Comparison of ENCODE assay signal across 2 cellular contexts in genomic region chr10:15651175-15651574, GRCh38.
TF ChIP-seq lines count a peak whose summit lies in the region.

No MANE protein-coding gene starts in this region.

TF ChIP-seq in IMR-90, 13 proteins besides CTCF, POLR2A, EP300 and RAD21:
- no peak for TF ChIP-seq RCOR1 (IDR thresholded peaks at IDR 0.05; ENCODE audit: insufficient replicate concordance, low read length)
TF ChIP-seq in IMR-90: peak in this region for 0.

TF ChIP-seq in K562, 482 proteins besides CTCF, POLR2A, EP300 and RAD21:
- TF ChIP-seq, protein P1, sequence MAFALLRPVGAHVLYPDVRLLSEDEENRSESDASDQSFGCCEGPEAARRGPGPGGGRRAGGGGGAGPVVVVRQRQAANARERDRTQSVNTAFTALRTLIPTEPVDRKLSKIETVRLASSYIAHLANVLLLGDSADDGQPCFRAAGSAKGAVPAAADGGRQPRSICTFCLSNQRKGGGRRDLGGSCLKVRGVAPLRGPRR (CRISPR knock-in tag; IDR thresholded peaks at IDR 0.05), result no peak
- no peak for TF ChIP-seq NR4A1 (CRISPR knock-in tag; IDR thresholded peaks at IDR 0.05)
- no peak for TF ChIP-seq NR4A1 (tag; IDR thresholded peaks at IDR 0.05)
- TF ChIP-seq NEUROD1 (IDR thresholded peaks at IDR 0.05; ENCODE audit: borderline replicate concordance, low read depth, low read length, partially characterized antibody), result no peak
- TF ChIP-seq ZNF507 (tag; conservative IDR thresholded peaks at IDR 0.05), result no peak
- TF ChIP-seq, protein P2, sequence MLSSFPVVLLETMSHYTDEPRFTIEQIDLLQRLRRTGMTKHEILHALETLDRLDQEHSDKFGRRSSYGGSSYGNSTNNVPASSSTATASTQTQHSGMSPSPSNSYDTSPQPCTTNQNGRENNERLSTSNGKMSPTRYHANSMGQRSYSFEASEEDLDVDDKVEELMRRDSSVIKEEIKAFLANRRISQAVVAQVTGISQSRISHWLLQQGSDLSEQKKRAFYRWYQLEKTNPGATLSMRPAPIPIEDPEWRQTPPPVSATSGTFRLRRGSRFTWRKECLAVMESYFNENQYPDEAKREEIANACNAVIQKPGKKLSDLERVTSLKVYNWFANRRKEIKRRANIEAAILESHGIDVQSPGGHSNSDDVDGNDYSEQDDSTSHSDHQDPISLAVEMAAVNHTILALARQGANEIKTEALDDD (IDR thresholded peaks at IDR 0.05), result 0 out of 2 replicates have a peak, but pooled peaks have one; percentile 31
- no peak for TF ChIP-seq U2AF2 (optimal IDR thresholded peaks at IDR 0.05; ENCODE audit: low read depth, low read length)
- peak; percentile 76 for TF ChIP-seq ZNF311 (CRISPR knock-in tag; IDR thresholded peaks at IDR 0.05)
- TF ChIP-seq ZNF282 (CRISPR knock-in tag; IDR thresholded peaks at IDR 0.05), result no peak
- peak; percentile 30; the same call in 1 of the 2 replicates for TF ChIP-seq SMARCA4 (IDR thresholded peaks at IDR 0.05)
- TF ChIP-seq, protein P3, sequence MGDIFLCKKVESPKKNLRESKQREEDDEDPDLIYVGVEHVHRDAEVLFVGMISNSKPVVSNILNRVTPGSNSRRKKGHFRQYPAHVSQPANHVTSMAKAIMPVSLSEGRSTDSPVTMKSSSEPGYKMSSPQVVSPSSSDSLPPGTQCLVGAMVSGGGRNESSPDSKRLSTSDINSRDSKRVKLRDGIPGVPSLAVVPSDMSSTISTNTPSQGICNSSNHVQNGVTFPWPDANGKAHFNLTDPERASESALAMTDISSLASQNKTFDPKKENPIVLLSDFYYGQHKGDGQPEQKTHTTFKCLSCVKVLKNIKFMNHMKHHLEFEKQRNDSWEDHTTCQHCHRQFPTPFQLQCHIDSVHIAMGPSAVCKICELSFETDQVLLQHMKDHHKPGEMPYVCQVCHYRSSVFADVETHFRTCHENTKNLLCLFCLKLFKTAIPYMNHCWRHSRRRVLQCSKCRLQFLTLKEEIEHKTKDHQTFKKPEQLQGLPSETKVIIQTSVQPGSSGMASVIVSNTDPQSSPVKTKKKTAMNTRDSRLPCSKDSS (IDR thresholded peaks at IDR 0.05; ENCODE audit: low read depth, partially characterized antibody), result no peak
- no peak for TF ChIP-seq HOMEZ (CRISPR knock-in tag; IDR thresholded peaks at IDR 0.05)
- no peak for TF ChIP-seq ZBTB8A (IDR thresholded peaks at IDR 0.05; ENCODE audit: partially characterized antibody)
- TF ChIP-seq ESRRB (CRISPR knock-in tag; IDR thresholded peaks at IDR 0.05; ENCODE audit: borderline replicate concordance), result no peak
- 0 out of 2 replicates have a peak, but pooled peaks have one; percentile 31 for TF ChIP-seq ZNF766 (CRISPR knock-in tag; conservative IDR thresholded peaks at IDR 0.05)
- TF ChIP-seq ZC3H4 (CRISPR knock-in tag; IDR thresholded peaks at IDR 0.05; ENCODE audit: borderline replicate concordance), result no peak
- TF ChIP-seq, protein P4, sequence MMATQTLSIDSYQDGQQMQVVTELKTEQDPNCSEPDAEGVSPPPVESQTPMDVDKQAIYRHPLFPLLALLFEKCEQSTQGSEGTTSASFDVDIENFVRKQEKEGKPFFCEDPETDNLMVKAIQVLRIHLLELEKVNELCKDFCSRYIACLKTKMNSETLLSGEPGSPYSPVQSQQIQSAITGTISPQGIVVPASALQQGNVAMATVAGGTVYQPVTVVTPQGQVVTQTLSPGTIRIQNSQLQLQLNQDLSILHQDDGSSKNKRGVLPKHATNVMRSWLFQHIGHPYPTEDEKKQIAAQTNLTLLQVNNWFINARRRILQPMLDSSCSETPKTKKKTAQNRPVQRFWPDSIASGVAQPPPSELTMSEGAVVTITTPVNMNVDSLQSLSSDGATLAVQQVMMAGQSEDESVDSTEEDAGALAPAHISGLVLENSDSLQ (IDR thresholded peaks at IDR 0.05), result peak; percentile 35; the same call in 1 of the 2 replicates
- TF ChIP-seq, protein P5, sequence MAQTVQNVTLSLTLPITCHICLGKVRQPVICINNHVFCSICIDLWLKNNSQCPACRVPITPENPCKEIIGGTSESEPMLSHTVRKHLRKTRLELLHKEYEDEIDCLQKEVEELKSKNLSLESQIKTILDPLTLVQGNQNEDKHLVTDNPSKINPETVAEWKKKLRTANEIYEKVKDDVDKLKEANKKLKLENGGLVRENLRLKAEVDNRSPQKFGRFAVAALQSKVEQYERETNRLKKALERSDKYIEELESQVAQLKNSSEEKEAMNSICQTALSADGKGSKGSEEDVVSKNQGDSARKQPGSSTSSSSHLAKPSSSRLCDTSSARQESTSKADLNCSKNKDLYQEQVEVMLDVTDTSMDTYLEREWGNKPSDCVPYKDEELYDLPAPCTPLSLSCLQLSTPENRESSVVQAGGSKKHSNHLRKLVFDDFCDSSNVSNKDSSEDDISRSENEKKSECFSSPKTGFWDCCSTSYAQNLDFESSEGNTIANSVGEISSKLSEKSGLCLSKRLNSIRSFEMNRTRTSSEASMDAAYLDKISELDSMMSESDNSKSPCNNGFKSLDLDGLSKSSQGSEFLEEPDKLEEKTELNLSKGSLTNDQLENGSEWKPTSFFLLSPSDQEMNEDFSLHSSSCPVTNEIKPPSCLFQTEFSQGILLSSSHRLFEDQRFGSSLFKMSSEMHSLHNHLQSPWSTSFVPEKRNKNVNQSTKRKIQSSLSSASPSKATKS (CRISPR knock-in tag; IDR thresholded peaks at IDR 0.05), result no peak
- no peak for TF ChIP-seq ERF (CRISPR knock-in tag; IDR thresholded peaks at IDR 0.05)
- peak; percentile 24; the same call in 1 of the 2 replicates for TF ChIP-seq TCF3 (CRISPR knock-in tag; IDR thresholded peaks at IDR 0.05)
- TF ChIP-seq KDM2B (CRISPR knock-in tag; IDR thresholded peaks at IDR 0.05), result no peak
- TF ChIP-seq ZKSCAN8 (CRISPR knock-in tag; IDR thresholded peaks at IDR 0.05), result 0 out of 2 replicates have a peak, but pooled peaks have one; percentile 23
- peak; percentile 83 to 84 for TF ChIP-seq FOXK2 (conservative IDR thresholded peaks at IDR 0.05 in 1 of 2, IDR thresholded peaks at IDR 0.05 in 1 of 2; ENCODE audit: low read depth in 2 of 2)
- TF ChIP-seq MCM7 (IDR thresholded peaks at IDR 0.05), result no peak
- no peak for TF ChIP-seq ZC3H8 (IDR thresholded peaks at IDR 0.05)
- peak; percentile 26; the same call in 1 of the 2 replicates for TF ChIP-seq ARID1B (IDR thresholded peaks at IDR 0.05)
- 0 out of 2 replicates have a peak, but pooled peaks have one; percentile 50 for TF ChIP-seq POLR2H (tag; IDR thresholded peaks at IDR 0.05; ENCODE audit: low read depth)
- no peak for TF ChIP-seq E4F1 (CRISPR knock-in tag; IDR thresholded peaks at IDR 0.05; ENCODE audit: borderline replicate concordance)
- TF ChIP-seq ZNF431 (CRISPR knock-in tag; IDR thresholded peaks at IDR 0.05), result no peak
- peak; percentile 52 for TF ChIP-seq MEIS2 (IDR thresholded peaks at IDR 0.05; ENCODE audit: partially characterized antibody)
TF ChIP-seq in K562: peak in this region for 11.
